In genomic region chr5:178307266-178308045, GRCh38 we compare ENCODE assay signal across 1 cellular context.
TF ChIP-seq lines count a peak whose summit lies in the region.

No MANE protein-coding gene starts in this region.

TF ChIP-seq in HepG2, 621 proteins besides CTCF, POLR2A, EP300 and RAD21 (continued from another document):
- TF ChIP-seq SSRP1 (CRISPR knock-in tag; IDR thresholded peaks at IDR 0.05) (no peak), ZNF337 (CRISPR knock-in tag; IDR thresholded peaks at IDR 0.05; ENCODE audit: borderline replicate concordance, low read depth) (no peak), BRCA1 (CRISPR knock-in tag; IDR thresholded peaks at IDR 0.05) (no peak), BHLHE40 (IDR thresholded peaks at IDR 0.05; ENCODE audit: low read length) (no peak), FIP1L1 (IDR thresholded peaks at IDR 0.05; ENCODE audit: borderline replicate concordance, insufficient read depth, low read depth, low read length) (no peak), HHEX (CRISPR knock-in tag; IDR thresholded peaks at IDR 0.05) (no peak), TOPORS (CRISPR knock-in tag; IDR thresholded peaks at IDR 0.05) (no peak), NFKB2 (CRISPR knock-in tag; IDR thresholded peaks at IDR 0.05; ENCODE audit: borderline replicate concordance) (no peak), TERF1 (CRISPR knock-in tag; IDR thresholded peaks at IDR 0.05) (no peak)
TF ChIP-seq in HepG2: peak in this region for 0.
